Comparison of ENCODE assay signal across 8 cellular contexts in the genomic region with DNA sequence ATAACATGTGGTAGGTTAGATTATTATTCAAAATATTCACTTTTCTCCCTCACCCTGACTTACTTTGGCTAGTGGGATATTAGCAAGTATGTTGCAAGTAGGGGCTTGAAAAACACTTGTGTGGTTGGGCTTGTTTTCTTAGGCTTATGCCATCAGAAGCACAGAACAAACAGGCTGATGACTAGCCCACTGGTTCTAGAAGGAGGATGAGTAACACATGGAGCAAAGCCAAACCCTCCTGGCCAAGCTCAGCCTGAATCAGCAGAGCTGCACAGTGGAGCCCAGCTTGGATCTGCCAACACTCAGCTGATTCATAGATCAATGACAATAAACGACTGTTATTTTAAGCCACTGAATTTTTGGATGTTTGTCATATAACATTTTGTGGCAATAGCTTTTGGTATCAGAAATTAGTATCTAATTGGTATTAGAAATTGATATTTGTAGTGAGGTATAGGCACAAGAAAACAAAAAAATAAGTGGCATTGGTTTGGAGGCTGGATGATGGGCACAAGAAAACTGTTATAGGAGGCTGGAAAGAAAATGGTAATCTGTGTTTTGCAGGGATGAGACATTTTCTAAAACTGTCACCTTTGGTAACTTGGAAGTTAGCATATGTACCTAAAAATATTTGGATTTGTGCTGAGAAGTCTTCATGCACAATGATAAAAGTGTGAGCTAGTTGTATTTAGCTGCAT. TPM values are rescaled to one million over a fixed set of nuclear protein-coding genes. Genes with fewer than 3 reads are reported as not detected.
A peak's percentile ranks its signal among the peaks of the same experiment; 100 is the strongest.
DNase-seq lines count a peak whose midpoint lies in the region; ATAC-seq and TF ChIP-seq lines count a peak whose summit lies in the region.

No MANE protein-coding gene starts in this region.

- ATAC-seq in mucosa of descending colon: peak; percentile 62
- ATAC-seq in GM19035 (IDR thresholded peaks at IDR 0.05; ENCODE audit: unreplicated experiment): no peak
- ATAC-seq in GM21528 (IDR thresholded peaks at IDR 0.05; ENCODE audit: low FRiP score, unreplicated experiment): no peak

- DNase-seq in AG09309 (ENCODE audit: low read depth) (peak; percentile 92), NCI-H226 (peak; percentile 92), dermis blood vessel endothelial cell (peak; percentile 93), mucosa of descending colon (peak in 1 of 3 donors; percentile 30), germinal center (ENCODE audit: low spot score) (no peak), GM20000 (ENCODE audit: low spot score) (no peak)

- no peak overlapping the region for H3K4me3 ChIP-seq in AG09309 (ENCODE audit: control insufficient read depth, low read depth, low read length)
- H3K4me3 ChIP-seq in mucosa of descending colon: no peak overlapping the region

- H3K4me1 ChIP-seq in mucosa of descending colon (ENCODE audit: low read depth): no peaks in the 10 kb centered on the region

- H3K9me3 ChIP-seq in mucosa of descending colon: no peaks in the 10 kb centered on the region

- H3K36me3 ChIP-seq in mucosa of descending colon (ENCODE audit: low read depth): no peaks in the 10 kb centered on the region

- no peak for TF ChIP-seq CTCF in AG09309 (IDR thresholded peaks at IDR 0.05; ENCODE audit: control insufficient read depth, insufficient read depth, low read depth, low read length, missing control alignments)
- TF ChIP-seq CTCF in mucosa of descending colon (IDR thresholded peaks at IDR 0.05): no peak
- TF ChIP-seq CTCF in GM20000 (IDR thresholded peaks at IDR 0.05; ENCODE audit: extremely low read depth, missing control alignments): no peak

- intact Hi-C loops in mucosa of descending colon (cut with DNase I, micrococcal nuclease): no loop called here

RNA-seq across cellular contexts. Expression of a gene that starts 46.1 kb away (rescaled TPM):
- total RNA-seq in dermis blood vessel endothelial cell (3.6 and 6.1 TPM in 2 replicates), mucosa of descending colon (1 to 10 TPM; 6.3 to 9.0 (median 7.9) TPM)

Comparison
In these comparisons a context has a peak if more than half of its experiments do, and no peak if none do; other contexts are left out.
1. DNase-seq: peak in AG09309 (single experiment), NCI-H226 (single experiment) and dermis blood vessel endothelial cell (single experiment); none in germinal center (single experiment) and GM20000 (single experiment).